In the genomic region with DNA sequence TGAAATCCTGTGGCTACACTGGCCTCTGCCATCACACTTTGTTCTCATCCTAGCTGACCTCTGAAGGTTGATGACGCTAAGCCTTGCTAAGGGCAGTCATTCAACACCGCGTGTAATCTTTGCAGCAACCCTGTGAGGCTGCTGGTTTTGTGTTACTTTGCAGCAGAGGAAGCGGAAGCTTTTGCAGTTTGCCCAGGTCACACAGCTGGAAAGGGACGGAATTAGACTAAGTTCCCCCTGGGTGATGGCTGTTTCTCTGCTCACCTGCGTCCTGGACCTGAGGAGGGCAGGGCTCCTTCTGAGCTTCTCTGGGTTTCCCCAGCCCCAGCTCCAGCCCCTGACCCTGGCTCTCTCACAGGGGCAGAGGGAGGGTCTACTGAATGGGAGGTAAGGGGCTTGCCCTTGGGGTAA, we compare ENCODE assay signal across 2 cellular contexts.
TF ChIP-seq lines count a peak whose summit lies in the region.

No MANE protein-coding gene starts in this region.

TF ChIP-seq in K562, 482 proteins besides CTCF, POLR2A, EP300 and RAD21:
- TF ChIP-seq, protein P1, sequence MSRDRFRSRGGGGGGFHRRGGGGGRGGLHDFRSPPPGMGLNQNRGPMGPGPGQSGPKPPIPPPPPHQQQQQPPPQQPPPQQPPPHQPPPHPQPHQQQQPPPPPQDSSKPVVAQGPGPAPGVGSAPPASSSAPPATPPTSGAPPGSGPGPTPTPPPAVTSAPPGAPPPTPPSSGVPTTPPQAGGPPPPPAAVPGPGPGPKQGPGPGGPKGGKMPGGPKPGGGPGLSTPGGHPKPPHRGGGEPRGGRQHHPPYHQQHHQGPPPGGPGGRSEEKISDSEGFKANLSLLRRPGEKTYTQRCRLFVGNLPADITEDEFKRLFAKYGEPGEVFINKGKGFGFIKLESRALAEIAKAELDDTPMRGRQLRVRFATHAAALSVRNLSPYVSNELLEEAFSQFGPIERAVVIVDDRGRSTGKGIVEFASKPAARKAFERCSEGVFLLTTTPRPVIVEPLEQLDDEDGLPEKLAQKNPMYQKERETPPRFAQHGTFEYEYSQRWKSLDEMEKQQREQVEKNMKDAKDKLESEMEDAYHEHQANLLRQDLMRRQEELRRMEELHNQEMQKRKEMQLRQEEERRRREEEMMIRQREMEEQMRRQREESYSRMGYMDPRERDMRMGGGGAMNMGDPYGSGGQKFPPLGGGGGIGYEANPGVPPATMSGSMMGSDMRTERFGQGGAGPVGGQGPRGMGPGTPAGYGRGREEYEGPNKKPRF (IDR thresholded peaks at IDR 0.05; ENCODE audit: low read depth, low read length) = no peak
- TF ChIP-seq MBD2 (IDR thresholded peaks at IDR 0.05; ENCODE audit: borderline replicate concordance, low read depth) = no peak
- no peak for TF ChIP-seq CBX8 (IDR thresholded peaks at IDR 0.05; ENCODE audit: borderline replicate concordance, extremely low read depth, low read depth, low read length, poor library complexity, severe bottlenecking)
- TF ChIP-seq ZNF830 (CRISPR knock-in tag; IDR thresholded peaks at IDR 0.05) = no peak
- TF ChIP-seq ESRRB (CRISPR knock-in tag; IDR thresholded peaks at IDR 0.05; ENCODE audit: borderline replicate concordance) = no peak
- no peak for TF ChIP-seq ZNF239 (CRISPR knock-in tag; IDR thresholded peaks at IDR 0.05)
- TF ChIP-seq MTF1 (CRISPR knock-in tag; IDR thresholded peaks at IDR 0.05; ENCODE audit: borderline replicate concordance) = no peak
- TF ChIP-seq ZNF408 (CRISPR knock-in tag; IDR thresholded peaks at IDR 0.05; ENCODE audit: low read depth) = no peak
- no peak for TF ChIP-seq LCOR (CRISPR knock-in tag; IDR thresholded peaks at IDR 0.05)
- TF ChIP-seq ZNF695 (CRISPR knock-in tag; IDR thresholded peaks at IDR 0.05) = no peak
- no peak for TF ChIP-seq RB1 (IDR thresholded peaks at IDR 0.05; ENCODE audit: low read depth)
- no peak for TF ChIP-seq ZBTB1 (CRISPR knock-in tag; IDR thresholded peaks at IDR 0.05; ENCODE audit: borderline replicate concordance, low read depth)
- no peak for TF ChIP-seq ID3 (CRISPR knock-in tag; IDR thresholded peaks at IDR 0.05)
- TF ChIP-seq ID3 (tag; IDR thresholded peaks at IDR 0.05) = no peak
- TF ChIP-seq ZNF224 (CRISPR knock-in tag; IDR thresholded peaks at IDR 0.05) = no peak
- TF ChIP-seq NCOR1 (IDR thresholded peaks at IDR 0.05) = no peak
- TF ChIP-seq XRCC5 (IDR thresholded peaks at IDR 0.05; ENCODE audit: low read depth, low read length) = no peak
- TF ChIP-seq AFF1 (IDR thresholded peaks at IDR 0.05; ENCODE audit: low read depth in 1 of 2, partially characterized antibody in 2 of 2) = no peak
- TF ChIP-seq, protein P2, sequence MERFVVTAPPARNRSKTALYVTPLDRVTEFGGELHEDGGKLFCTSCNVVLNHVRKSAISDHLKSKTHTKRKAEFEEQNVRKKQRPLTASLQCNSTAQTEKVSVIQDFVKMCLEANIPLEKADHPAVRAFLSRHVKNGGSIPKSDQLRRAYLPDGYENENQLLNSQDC (CRISPR knock-in tag; IDR thresholded peaks at IDR 0.05) = no peak

TF ChIP-seq in HepG2, 621 proteins besides CTCF, POLR2A, EP300 and RAD21:
- TF ChIP-seq RBM22 (optimal IDR thresholded peaks at IDR 0.05; ENCODE audit: low read length) (peak; percentile 76), ZNF331 (CRISPR knock-in tag; IDR thresholded peaks at IDR 0.05) (no peak), NR1H2 (CRISPR knock-in tag; IDR thresholded peaks at IDR 0.05; ENCODE audit: borderline replicate concordance, low read depth) (no peak), MLX (CRISPR knock-in tag; IDR thresholded peaks at IDR 0.05) (no peak), HOXA7 (CRISPR knock-in tag; IDR thresholded peaks at IDR 0.05) (no peak), ZNF552 (CRISPR knock-in tag; IDR thresholded peaks at IDR 0.05; ENCODE audit: borderline replicate concordance) (no peak), ZNF597 (CRISPR knock-in tag; IDR thresholded peaks at IDR 0.05) (no peak), ZNF160 (CRISPR knock-in tag; IDR thresholded peaks at IDR 0.05) (no peak), ARID5B (CRISPR knock-in tag; IDR thresholded peaks at IDR 0.05) (no peak), ZC3H13 (CRISPR knock-in tag; IDR thresholded peaks at IDR 0.05) (0 out of 2 replicates have a peak, but pooled peaks have one; percentile 31)
- TF ChIP-seq, protein P3, sequence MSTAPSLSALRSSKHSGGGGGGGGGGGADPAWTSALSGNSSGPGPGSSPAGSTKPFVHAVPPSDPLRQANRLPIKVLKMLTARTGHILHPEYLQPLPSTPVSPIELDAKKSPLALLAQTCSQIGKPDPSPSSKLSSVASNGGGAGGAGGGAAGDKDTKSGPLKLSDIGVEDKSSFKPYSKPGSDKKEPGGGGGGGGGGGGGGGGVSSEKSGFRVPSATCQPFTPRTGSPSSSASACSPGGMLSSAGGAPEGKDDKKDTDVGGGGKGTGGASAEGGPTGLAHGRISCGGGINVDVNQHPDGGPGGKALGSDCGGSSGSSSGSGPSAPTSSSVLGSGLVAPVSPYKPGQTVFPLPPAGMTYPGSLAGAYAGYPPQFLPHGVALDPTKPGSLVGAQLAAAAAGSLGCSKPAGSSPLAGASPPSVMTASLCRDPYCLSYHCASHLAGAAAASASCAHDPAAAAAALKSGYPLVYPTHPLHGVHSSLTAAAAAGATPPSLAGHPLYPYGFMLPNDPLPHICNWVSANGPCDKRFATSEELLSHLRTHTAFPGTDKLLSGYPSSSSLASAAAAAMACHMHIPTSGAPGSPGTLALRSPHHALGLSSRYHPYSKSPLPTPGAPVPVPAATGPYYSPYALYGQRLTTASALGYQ (CRISPR knock-in tag; IDR thresholded peaks at IDR 0.05) = no peak
- TF ChIP-seq, protein P4, sequence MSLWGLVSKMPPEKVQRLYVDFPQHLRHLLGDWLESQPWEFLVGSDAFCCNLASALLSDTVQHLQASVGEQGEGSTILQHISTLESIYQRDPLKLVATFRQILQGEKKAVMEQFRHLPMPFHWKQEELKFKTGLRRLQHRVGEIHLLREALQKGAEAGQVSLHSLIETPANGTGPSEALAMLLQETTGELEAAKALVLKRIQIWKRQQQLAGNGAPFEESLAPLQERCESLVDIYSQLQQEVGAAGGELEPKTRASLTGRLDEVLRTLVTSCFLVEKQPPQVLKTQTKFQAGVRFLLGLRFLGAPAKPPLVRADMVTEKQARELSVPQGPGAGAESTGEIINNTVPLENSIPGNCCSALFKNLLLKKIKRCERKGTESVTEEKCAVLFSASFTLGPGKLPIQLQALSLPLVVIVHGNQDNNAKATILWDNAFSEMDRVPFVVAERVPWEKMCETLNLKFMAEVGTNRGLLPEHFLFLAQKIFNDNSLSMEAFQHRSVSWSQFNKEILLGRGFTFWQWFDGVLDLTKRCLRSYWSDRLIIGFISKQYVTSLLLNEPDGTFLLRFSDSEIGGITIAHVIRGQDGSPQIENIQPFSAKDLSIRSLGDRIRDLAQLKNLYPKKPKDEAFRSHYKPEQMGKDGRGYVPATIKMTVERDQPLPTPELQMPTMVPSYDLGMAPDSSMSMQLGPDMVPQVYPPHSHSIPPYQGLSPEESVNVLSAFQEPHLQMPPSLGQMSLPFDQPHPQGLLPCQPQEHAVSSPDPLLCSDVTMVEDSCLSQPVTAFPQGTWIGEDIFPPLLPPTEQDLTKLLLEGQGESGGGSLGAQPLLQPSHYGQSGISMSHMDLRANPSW (CRISPR knock-in tag; IDR thresholded peaks at IDR 0.05; ENCODE audit: borderline replicate concordance) = no peak
